Comparison of ENCODE assay signal across 3 cellular contexts in genomic region chr1:113756461-113756860, GRCh38.
TF ChIP-seq lines count a peak whose summit lies in the region.

No MANE protein-coding gene starts in this region.

TF ChIP-seq in SK-N-SH, 30 proteins besides CTCF, POLR2A, EP300 and RAD21 (continued from another document):
- TF ChIP-seq, protein P1, sequence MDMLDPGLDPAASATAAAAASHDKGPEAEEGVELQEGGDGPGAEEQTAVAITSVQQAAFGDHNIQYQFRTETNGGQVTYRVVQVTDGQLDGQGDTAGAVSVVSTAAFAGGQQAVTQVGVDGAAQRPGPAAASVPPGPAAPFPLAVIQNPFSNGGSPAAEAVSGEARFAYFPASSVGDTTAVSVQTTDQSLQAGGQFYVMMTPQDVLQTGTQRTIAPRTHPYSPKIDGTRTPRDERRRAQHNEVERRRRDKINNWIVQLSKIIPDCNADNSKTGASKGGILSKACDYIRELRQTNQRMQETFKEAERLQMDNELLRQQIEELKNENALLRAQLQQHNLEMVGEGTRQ (IDR thresholded peaks at IDR 0.05; ENCODE audit: borderline replicate concordance, low read depth, low read length): no peak
- TF ChIP-seq FOXM1 (IDR thresholded peaks at IDR 0.05; ENCODE audit: low read depth): no peak
- no peak for TF ChIP-seq USF1 (IDR thresholded peaks at IDR 0.05; ENCODE audit: borderline replicate concordance, low read depth)
- no peak for TF ChIP-seq GABPA (IDR thresholded peaks at IDR 0.05; ENCODE audit: low read depth)
- no peak for TF ChIP-seq TCF12 (IDR thresholded peaks at IDR 0.05)
- no peak for TF ChIP-seq EZH2phosphoT487 (IDR thresholded peaks at IDR 0.05; ENCODE audit: borderline replicate concordance, low read depth)
- TF ChIP-seq MEF2A (IDR thresholded peaks at IDR 0.05; ENCODE audit: borderline replicate concordance, low read depth): no peak
- no peak for TF ChIP-seq RFX5 (IDR thresholded peaks at IDR 0.05; ENCODE audit: low read length)
- TF ChIP-seq FOSL2 (IDR thresholded peaks at IDR 0.05; ENCODE audit: borderline replicate concordance, low read depth): no peak
- no peak for TF ChIP-seq YY1 (IDR thresholded peaks at IDR 0.05; ENCODE audit: low read depth)
- no peak for TF ChIP-seq TEAD4 (IDR thresholded peaks at IDR 0.05; ENCODE audit: borderline replicate concordance, insufficient read depth)
- TF ChIP-seq MAX (IDR thresholded peaks at IDR 0.05; ENCODE audit: low read depth): no peak
- TF ChIP-seq, protein P2, sequence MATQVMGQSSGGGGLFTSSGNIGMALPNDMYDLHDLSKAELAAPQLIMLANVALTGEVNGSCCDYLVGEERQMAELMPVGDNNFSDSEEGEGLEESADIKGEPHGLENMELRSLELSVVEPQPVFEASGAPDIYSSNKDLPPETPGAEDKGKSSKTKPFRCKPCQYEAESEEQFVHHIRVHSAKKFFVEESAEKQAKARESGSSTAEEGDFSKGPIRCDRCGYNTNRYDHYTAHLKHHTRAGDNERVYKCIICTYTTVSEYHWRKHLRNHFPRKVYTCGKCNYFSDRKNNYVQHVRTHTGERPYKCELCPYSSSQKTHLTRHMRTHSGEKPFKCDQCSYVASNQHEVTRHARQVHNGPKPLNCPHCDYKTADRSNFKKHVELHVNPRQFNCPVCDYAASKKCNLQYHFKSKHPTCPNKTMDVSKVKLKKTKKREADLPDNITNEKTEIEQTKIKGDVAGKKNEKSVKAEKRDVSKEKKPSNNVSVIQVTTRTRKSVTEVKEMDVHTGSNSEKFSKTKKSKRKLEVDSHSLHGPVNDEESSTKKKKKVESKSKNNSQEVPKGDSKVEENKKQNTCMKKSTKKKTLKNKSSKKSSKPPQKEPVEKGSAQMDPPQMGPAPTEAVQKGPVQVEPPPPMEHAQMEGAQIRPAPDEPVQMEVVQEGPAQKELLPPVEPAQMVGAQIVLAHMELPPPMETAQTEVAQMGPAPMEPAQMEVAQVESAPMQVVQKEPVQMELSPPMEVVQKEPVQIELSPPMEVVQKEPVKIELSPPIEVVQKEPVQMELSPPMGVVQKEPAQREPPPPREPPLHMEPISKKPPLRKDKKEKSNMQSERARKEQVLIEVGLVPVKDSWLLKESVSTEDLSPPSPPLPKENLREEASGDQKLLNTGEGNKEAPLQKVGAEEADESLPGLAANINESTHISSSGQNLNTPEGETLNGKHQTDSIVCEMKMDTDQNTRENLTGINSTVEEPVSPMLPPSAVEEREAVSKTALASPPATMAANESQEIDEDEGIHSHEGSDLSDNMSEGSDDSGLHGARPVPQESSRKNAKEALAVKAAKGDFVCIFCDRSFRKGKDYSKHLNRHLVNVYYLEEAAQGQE (IDR thresholded peaks at IDR 0.05; ENCODE audit: low read depth, low read length): no peak
- TF ChIP-seq SMC3 (IDR thresholded peaks at IDR 0.05; ENCODE audit: low read depth, low read length): no peak
TF ChIP-seq in SK-N-SH: peak in this region for 0.

TF ChIP-seq in SK-N-SH treated with all-trans-retinoic acid at 6 μM for 48 hours, 23 proteins besides CTCF, POLR2A, EP300 and RAD21 (continued from another document):
- TF ChIP-seq TSHZ2 (CRISPR knock-in tag; IDR thresholded peaks at IDR 0.05) (no peak), ZNF8 (CRISPR knock-in tag; IDR thresholded peaks at IDR 0.05) (no peak), ZFP30 (CRISPR knock-in tag; IDR thresholded peaks at IDR 0.05) (no peak), OSR1 (CRISPR knock-in tag; IDR thresholded peaks at IDR 0.05) (no peak), CSDC2 (CRISPR knock-in tag; IDR thresholded peaks at IDR 0.05) (no peak), ISL1 (CRISPR knock-in tag; IDR thresholded peaks at IDR 0.05) (no peak)
- TF ChIP-seq, protein P3, sequence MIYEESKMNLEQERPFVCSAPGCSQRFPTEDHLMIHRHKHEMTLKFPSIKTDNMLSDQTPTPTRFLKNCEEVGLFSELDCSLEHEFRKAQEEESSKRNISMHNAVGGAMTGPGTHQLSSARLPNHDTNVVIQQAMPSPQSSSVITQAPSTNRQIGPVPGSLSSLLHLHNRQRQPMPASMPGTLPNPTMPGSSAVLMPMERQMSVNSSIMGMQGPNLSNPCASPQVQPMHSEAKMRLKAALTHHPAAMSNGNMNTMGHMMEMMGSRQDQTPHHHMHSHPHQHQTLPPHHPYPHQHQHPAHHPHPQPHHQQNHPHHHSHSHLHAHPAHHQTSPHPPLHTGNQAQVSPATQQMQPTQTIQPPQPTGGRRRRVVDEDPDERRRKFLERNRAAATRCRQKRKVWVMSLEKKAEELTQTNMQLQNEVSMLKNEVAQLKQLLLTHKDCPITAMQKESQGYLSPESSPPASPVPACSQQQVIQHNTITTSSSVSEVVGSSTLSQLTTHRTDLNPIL (CRISPR knock-in tag; IDR thresholded peaks at IDR 0.05; ENCODE audit: low read depth): no peak
- TF ChIP-seq, protein P4, sequence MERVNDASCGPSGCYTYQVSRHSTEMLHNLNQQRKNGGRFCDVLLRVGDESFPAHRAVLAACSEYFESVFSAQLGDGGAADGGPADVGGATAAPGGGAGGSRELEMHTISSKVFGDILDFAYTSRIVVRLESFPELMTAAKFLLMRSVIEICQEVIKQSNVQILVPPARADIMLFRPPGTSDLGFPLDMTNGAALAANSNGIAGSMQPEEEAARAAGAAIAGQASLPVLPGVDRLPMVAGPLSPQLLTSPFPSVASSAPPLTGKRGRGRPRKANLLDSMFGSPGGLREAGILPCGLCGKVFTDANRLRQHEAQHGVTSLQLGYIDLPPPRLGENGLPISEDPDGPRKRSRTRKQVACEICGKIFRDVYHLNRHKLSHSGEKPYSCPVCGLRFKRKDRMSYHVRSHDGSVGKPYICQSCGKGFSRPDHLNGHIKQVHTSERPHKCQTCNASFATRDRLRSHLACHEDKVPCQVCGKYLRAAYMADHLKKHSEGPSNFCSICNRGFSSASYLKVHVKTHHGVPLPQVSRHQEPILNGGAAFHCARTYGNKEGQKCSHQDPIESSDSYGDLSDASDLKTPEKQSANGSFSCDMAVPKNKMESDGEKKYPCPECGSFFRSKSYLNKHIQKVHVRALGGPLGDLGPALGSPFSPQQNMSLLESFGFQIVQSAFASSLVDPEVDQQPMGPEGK (CRISPR knock-in tag; IDR thresholded peaks at IDR 0.05; ENCODE audit: borderline replicate concordance): no peak
- TF ChIP-seq, protein P5, sequence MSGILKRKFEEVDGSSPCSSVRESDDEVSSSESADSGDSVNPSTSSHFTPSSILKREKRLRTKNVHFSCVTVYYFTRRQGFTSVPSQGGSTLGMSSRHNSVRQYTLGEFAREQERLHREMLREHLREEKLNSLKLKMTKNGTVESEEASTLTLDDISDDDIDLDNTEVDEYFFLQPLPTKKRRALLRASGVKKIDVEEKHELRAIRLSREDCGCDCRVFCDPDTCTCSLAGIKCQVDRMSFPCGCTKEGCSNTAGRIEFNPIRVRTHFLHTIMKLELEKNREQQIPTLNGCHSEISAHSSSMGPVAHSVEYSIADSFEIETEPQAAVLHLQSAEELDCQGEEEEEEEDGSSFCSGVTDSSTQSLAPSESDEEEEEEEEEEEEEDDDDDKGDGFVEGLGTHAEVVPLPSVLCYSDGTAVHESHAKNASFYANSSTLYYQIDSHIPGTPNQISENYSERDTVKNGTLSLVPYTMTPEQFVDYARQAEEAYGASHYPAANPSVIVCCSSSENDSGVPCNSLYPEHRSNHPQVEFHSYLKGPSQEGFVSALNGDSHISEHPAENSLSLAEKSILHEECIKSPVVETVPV (CRISPR knock-in tag; IDR thresholded peaks at IDR 0.05): no peak

TF ChIP-seq in GM23338, 12 proteins besides CTCF, POLR2A, EP300 and RAD21 (continued from another document):
- no peak for TF ChIP-seq ZNF462 (CRISPR knock-in tag; IDR thresholded peaks at IDR 0.05)
- no peak for TF ChIP-seq ETS1 (IDR thresholded peaks at IDR 0.05)
- no peak for TF ChIP-seq JUNB (IDR thresholded peaks at IDR 0.05; ENCODE audit: unreplicated experiment)
